Comparison of ENCODE assay signal across 11 cellular contexts in genomic region chr1:224065455-224065854, GRCh38. TPM values are rescaled to one million over a fixed set of nuclear protein-coding genes. Genes with fewer than 3 reads are reported as not detected.
DNase-seq lines count a peak whose midpoint lies in the region; ATAC-seq and TF ChIP-seq lines count a peak whose summit lies in the region.
"Had no signal": no experiment of that assay in that cellular context is flagged by ENCODE, and none has a peak within 500 bp of the region (broad histone marks: within the 10 kb centered on the region; RNA-seq: fewer than 3 reads in every experiment).

No MANE protein-coding gene starts in this region.

- TF ChIP-seq CTCF in GM12865 (IDR thresholded peaks at IDR 0.05; ENCODE audit: insufficient read depth, low read depth, low read length, missing control alignments) (no peak), RWPE1 (conservative IDR thresholded peaks at IDR 0.05; ENCODE audit: low read depth) (no peak), foreskin fibroblast (IDR thresholded peaks at IDR 0.05; ENCODE audit: low read depth, low read length) (no peak), nephron progenitor cell (IDR thresholded peaks at IDR 0.05) (no peak)

- H3K27ac Mint-ChIP-seq in nephron progenitor cell: no peak overlapping the region
- H3K27ac Mint-ChIP-seq: natural killer cell treated with Interleukin-12 subunit alpha and Interleukin-12 subunit beta and Interleukin-15 and Interleukin-18, amount 100 ng/mL, for 72 hours had no signal

- POLR2A ChIA-PET in RWPE1 (lab: Yijun Ruan, JAX; ENCODE audit: low non-redundant PET): no interaction called here

- H3K4me3 ChIP-seq in GM12865 (ENCODE audit: low read depth, low read length) (no peak overlapping the region), foreskin fibroblast (ENCODE audit: low read depth in 1 of 2, low read length in 2 of 2) (no peak overlapping the region)
- H3K4me3 ChIP-seq: spleen had no signal

- no peaks in the 10 kb centered on the region for H3K9me3 Mint-ChIP-seq in nephron progenitor cell
- H3K9me3 Mint-ChIP-seq: natural killer cell treated with Interleukin-12 subunit alpha and Interleukin-12 subunit beta and Interleukin-15 and Interleukin-18, amount 100 ng/mL, for 72 hours had no signal

- H3K27ac ChIP-seq in RWPE1: no peak overlapping the region
- H3K27ac ChIP-seq: spleen had no signal

- peaks cover 26% of the 10 kb centered on the region for H3K27me3 Mint-ChIP-seq in nephron progenitor cell (ENCODE audit: low read depth, poor library complexity)

- CTCF ChIA-PET in RWPE1 (lab: Yijun Ruan, JAX): interaction anchor here (1.6 kb wide), 1 partner anchor 14 kb away, joined by 6 read pairs; no protein-coding TSS in a partner anchor

- H3K36me3 Mint-ChIP-seq in nephron progenitor cell (ENCODE audit: low read depth): no peaks in the 10 kb centered on the region
- H3K36me3 Mint-ChIP-seq: natural killer cell treated with Interleukin-12 subunit alpha and Interleukin-12 subunit beta and Interleukin-15 and Interleukin-18, amount 100 ng/mL, for 72 hours had no signal

- no peak for ATAC-seq in GM18868 (IDR thresholded peaks at IDR 0.05; ENCODE audit: unreplicated experiment)
- ATAC-seq: natural killer cell treated with Interleukin-12 subunit alpha and Interleukin-12 subunit beta and Interleukin-15 and Interleukin-18, amount 100 ng/mL, for 72 hours had no signal

- DNase-seq in A172 (ENCODE audit: low spot score) (peak; percentile 80), GM12865 (ENCODE audit: low read depth) (peak; percentile 9), RWPE1 (ENCODE audit: low spot score) (peak; percentile 59), foreskin fibroblast (peak; percentile 68 to 72), nephron progenitor cell (no peak), DMS153 (lab: John Stamatoyannopoulos, UW) (no peak)
- DNase-seq in stimulated activated naive CD4-positive, alpha-beta T cell treated with Interleukin-2 at 50 U/mL for 16 hours (lab: John Stamatoyannopoulos, UW): no peak
- DNase-seq: activated T-cell treated with anti-CD3 and anti-CD28 coated beads, Interleukin-2, amount 50 U/mL, for 48 hours; spleen had no signal

- peaks cover 5% of the 10 kb centered on the region for H3K4me1 Mint-ChIP-seq in nephron progenitor cell

- H3K4me3 Mint-ChIP-seq in nephron progenitor cell: no peak overlapping the region
- H3K4me3 Mint-ChIP-seq: natural killer cell treated with Interleukin-12 subunit alpha and Interleukin-12 subunit beta and Interleukin-15 and Interleukin-18, amount 100 ng/mL, for 72 hours had no signal

RNA-seq across cellular contexts. Expression of gene FBXO28, which starts 48.5 kb away (rescaled TPM):
- total RNA-seq in A172 (2014; rRNA removed; shearing (Covaris generic)): 45.2 and 46.7 TPM in 2 replicates

Comparison
In these comparisons a context has a peak if more than half of its experiments do, and no peak if none do; other contexts are left out.
1. DNase-seq: peak in A172 (single experiment), GM12865 (single experiment), RWPE1 (single experiment) and foreskin fibroblast (2 of 2); none in stimulated activated naive CD4-positive, alpha-beta T cell treated with Interleukin-2 at 50 U/mL for 16 hours (single experiment), nephron progenitor cell (single experiment) and DMS153 (single experiment).